ENCODE assay signal across 11 cellular contexts in the genomic region with DNA sequence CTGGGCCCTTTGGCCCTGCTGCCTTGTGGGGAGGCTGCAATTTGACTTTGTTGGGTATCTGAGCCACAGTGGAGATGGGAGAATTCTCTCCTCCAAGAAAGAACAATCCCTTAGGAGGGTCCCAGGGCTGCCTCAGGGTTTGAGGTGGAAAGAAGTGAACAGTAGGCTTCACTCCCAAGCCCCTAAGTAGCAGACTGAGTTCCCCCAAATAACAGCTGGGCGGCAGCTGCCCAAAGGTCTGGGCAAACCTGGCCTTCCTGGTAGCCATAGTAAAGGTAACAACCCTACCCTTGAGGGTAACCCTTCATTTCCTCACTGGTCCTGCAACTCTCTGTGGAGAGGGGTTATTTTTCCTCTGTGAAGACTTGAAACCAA. TPM values are rescaled to one million over a fixed set of nuclear protein-coding genes. Genes with fewer than 3 reads are reported as not detected.
DNase-seq lines count a peak whose midpoint lies in the region; TF ChIP-seq lines count a peak whose summit lies in the region.
"Had no signal": no experiment of that assay in that cellular context is flagged by ENCODE, and none has a peak within 500 bp of the region (broad histone marks: within the 10 kb centered on the region; RNA-seq: fewer than 3 reads in every experiment).

No MANE protein-coding gene starts in this region.

- H3K4me1 ChIP-seq in duodenal mucosa (ENCODE audit: control insufficient read depth in 1 of 2, insufficient read depth in 2 of 2, low read length in 2 of 2) (peaks cover 19 to 23% of the 10 kb centered on the region in 2 donors), mucosa of stomach (ENCODE audit: control insufficient read depth, insufficient read depth, low read length) (peaks cover 16% of the 10 kb centered on the region), transverse colon (peaks cover 0 to 24% (median 12%) of the 10 kb centered on the region in 4 donors), OCI-LY7 (ENCODE audit: insufficient read depth, low read length, poor library complexity, severe bottlenecking) (no peaks in the 10 kb centered on the region)

- H3K9ac ChIP-seq in duodenal mucosa (ENCODE audit: low read depth in 1 of 2, low read length in 2 of 2), result peak overlapping the region; percentile 58 to 76
- peak overlapping the region; percentile 79 for H3K9ac ChIP-seq in mucosa of stomach (ENCODE audit: low read length)

- H3K79me2 ChIP-seq in OCI-LY7 (ENCODE audit: insufficient read depth, low read depth, low read length), result no peaks in the 10 kb centered on the region

- no peaks in the 10 kb centered on the region for H3K4me1 Mint-ChIP-seq in activated T-cell treated with anti-CD3 and anti-CD28 coated beads, Interleukin-2, amount 50 U/mL, for 24 hours (ENCODE audit: low read depth)
- H3K4me1 Mint-ChIP-seq: activated B cell treated with CpG ODN at 0.5 μM for 24 hours had no signal

- H3K4me3 ChIP-seq in duodenal mucosa (ENCODE audit: low read depth in 1 of 2, low read length in 2 of 2) (peak overlapping the region; percentile 70 to 77), mucosa of stomach (ENCODE audit: low read length) (peak overlapping the region; percentile 27), transverse colon (peak overlapping the region in 3 of 4 donors; percentile 43 to 59 (median 54)), OCI-LY7 (ENCODE audit: low read depth, low read length, poor library complexity, severe bottlenecking) (no peak overlapping the region)
- H3K4me3 ChIP-seq: SJCRH30 had no signal

- no peak for TF ChIP-seq POLR2A in transverse colon (IDR thresholded peaks at IDR 0.05)
- no peak for TF ChIP-seq POLR2A in erythroblast (IDR thresholded peaks at IDR 0.05; ENCODE audit: low read length)

- H3K27me3 ChIP-seq in duodenal mucosa (ENCODE audit: control insufficient read depth in 1 of 2, insufficient read depth in 2 of 2, low read length in 2 of 2) (no peaks in the 10 kb centered on the region), mucosa of stomach (ENCODE audit: control insufficient read depth, insufficient read depth, low read length) (no peaks in the 10 kb centered on the region), transverse colon (no peaks in the 10 kb centered on the region)
- H3K27me3 ChIP-seq: SJCRH30 had no signal

- H3K27me3 Mint-ChIP-seq in activated T-cell treated with anti-CD3 and anti-CD28 coated beads, Interleukin-2, amount 50 U/mL, for 24 hours, result no peaks in the 10 kb centered on the region
- H3K27me3 Mint-ChIP-seq: activated B cell treated with CpG ODN at 0.5 μM for 24 hours had no signal

- peak overlapping the region; percentile 66 for H3K27ac ChIP-seq in duodenal mucosa (ENCODE audit: low read depth, low read length)
- H3K27ac ChIP-seq in transverse colon, result peak overlapping the region; percentile 68 to 80 (median 75)
- no peak overlapping the region for H3K27ac ChIP-seq in OCI-LY7 (ENCODE audit: low read depth, low read length, poor library complexity, severe bottlenecking)
- H3K27ac ChIP-seq: SJCRH30 had no signal

- no peak overlapping the region for H3K27ac Mint-ChIP-seq in activated T-cell treated with anti-CD3 and anti-CD28 coated beads, Interleukin-2, amount 50 U/mL, for 24 hours
- H3K27ac Mint-ChIP-seq: activated B cell treated with CpG ODN at 0.5 μM for 24 hours had no signal

- no peak for DNase-seq in activated T-cell treated with anti-CD3 and anti-CD28 coated beads, Interleukin-2, amount 50 U/mL, for 24 hours
- DNase-seq in activated T-cell treated with anti-CD3 and anti-CD28 coated beads for 4 hours (no peak), transverse colon (no peak), OCI-LY7 (ENCODE audit: low spot score) (no peak), erythroblast (lab: John Stamatoyannopoulos, UW) (no peak)
- no peak for DNase-seq in stimulated activated CD4-positive, alpha-beta T cell treated with anti-CD3 and anti-CD28 coated beads, Interleukin-4, amount 100 ng/mL, for 1 hour
- DNase-seq: activated B cell treated with CpG ODN at 0.5 μM for 24 hours; SJCRH30; stimulated activated CD4-positive, alpha-beta T cell treated with anti-CD3 and anti-CD28 coated beads, Interleukin-4, amount 100 ng/mL, for 24 hours had no signal

- POLR2A ChIA-PET in OCI-LY7 (lab: Charles Lee), result no interaction called here

- TF ChIP-seq CTCF in transverse colon (IDR thresholded peaks at IDR 0.05) (no peak), OCI-LY7 (conservative IDR thresholded peaks at IDR 0.05; ENCODE audit: low read length) (no peak)

- no peaks in the 10 kb centered on the region for H3K9me3 ChIP-seq in duodenal mucosa (ENCODE audit: control insufficient read depth in 1 of 2, low read length in 2 of 2)
- H3K9me3 ChIP-seq in mucosa of stomach (ENCODE audit: control insufficient read depth, low read length), result no peaks in the 10 kb centered on the region
- H3K9me3 ChIP-seq in transverse colon, result no peaks in the 10 kb centered on the region
- H3K9me3 ChIP-seq in OCI-LY7 (ENCODE audit: low read length), result peaks cover 10% of the 10 kb centered on the region; the same call in 1 of the 2 replicates

- no peaks in the 10 kb centered on the region for H3K9me2 ChIP-seq in OCI-LY7 (ENCODE audit: insufficient read depth, low read length)

- H2AFZ ChIP-seq in OCI-LY7 (ENCODE audit: low read length), result no peak overlapping the region

- WGBS in transverse colon (ENCODE audit: low coverage in 1 of 2), 2 donors, result 60% methylated on average over 1 of the region's 1 CpG; no CpG with 5 or more reads in 1 of the 2 donors

- H3K4me2 ChIP-seq in OCI-LY7 (ENCODE audit: low read length), result no peak overlapping the region

- TF ChIP-seq EP300 in transverse colon (IDR thresholded peaks at IDR 0.05; ENCODE audit: low read depth), result no peak

- intact Hi-C loops in transverse colon (cut with DNase I; ENCODE audit: low total_unique reads) (no loop called here), OCI-LY7 (cut with micrococcal nuclease; ENCODE audit: unreplicated experiment) (no loop called here)

- H3K9me3 Mint-ChIP-seq in activated T-cell treated with anti-CD3 and anti-CD28 coated beads, Interleukin-2, amount 50 U/mL, for 24 hours, result peaks cover 3% of the 10 kb centered on the region

- in situ Hi-C loops in transverse colon (cut with MboI; ENCODE audit: low pct_ligation_motif_present in 1 of 4, low pct_unique_long_range_greater_than_20kb in 1 of 4, low sequenced_read_pairs in 3 of 4), result no loop called here

- H3K36me3 Mint-ChIP-seq in activated T-cell treated with anti-CD3 and anti-CD28 coated beads, Interleukin-2, amount 50 U/mL, for 24 hours (ENCODE audit: low read depth), result no peaks in the 10 kb centered on the region

- CTCF ChIA-PET in OCI-LY7 (lab: Charles Lee; ENCODE audit: unreplicated experiment), result no interaction called here

- BruUV-seq in OCI-LY7 (replicated peaks; lab: Mats Ljungman, UMichigan), result no TSS peak

- no peaks in the 10 kb centered on the region for H3K36me3 ChIP-seq in duodenal mucosa (ENCODE audit: control insufficient read depth in 1 of 2, insufficient read depth in 2 of 2, low read length in 2 of 2)
- no peaks in the 10 kb centered on the region for H3K36me3 ChIP-seq in mucosa of stomach (ENCODE audit: control insufficient read depth, insufficient read depth, low read length)
- no peaks in the 10 kb centered on the region for H3K36me3 ChIP-seq in transverse colon
- H3K36me3 ChIP-seq in OCI-LY7 (ENCODE audit: insufficient read depth, low read length), result no peaks in the 10 kb centered on the region
- H3K36me3 ChIP-seq: SJCRH30 had no signal

- no peaks in the 10 kb centered on the region for H4K20me1 ChIP-seq in OCI-LY7 (ENCODE audit: insufficient read depth, low read length)

- H3K4me3 Mint-ChIP-seq in activated T-cell treated with anti-CD3 and anti-CD28 coated beads, Interleukin-2, amount 50 U/mL, for 24 hours, result peak overlapping the region; percentile 40
- H3K4me3 Mint-ChIP-seq: activated B cell treated with CpG ODN at 0.5 μM for 24 hours had no signal

RNA-seq across cellular contexts. Expression of a gene that starts 0.7 kb away (rescaled TPM):
- total RNA-seq in transverse colon (100 to 1,000 TPM in 1 of 4 donors, 10 to 100 TPM in 3; 62.7 to 150 (median 80.9) TPM), OCI-LY7 (2022) (22.5 and 32.9 TPM in 2 replicates)
- total RNA-seq in OCI-LY7 (2014; rRNA removed; shearing (Covaris generic)), result 11.7 and 22.8 TPM in 2 replicates

RNA-seq across cellular contexts. Expression of a gene that starts 53.7 kb away (rescaled TPM):
- total RNA-seq in transverse colon, result under 1 TPM in 1 of 4 donors, not detected in 3; 0.75 TPM
- 1.8 and 3.0 TPM in 2 replicates for total RNA-seq in OCI-LY7 (2014; rRNA removed; shearing (Covaris generic))
- total RNA-seq in OCI-LY7 (2022), result 1.8 and 2.9 TPM in 2 replicates

RNA-seq across cellular contexts. Expression of a gene that starts 53.8 kb away (rescaled TPM):
- total RNA-seq in transverse colon (10 to 100 TPM in 3 of 4 donors, 1 to 10 TPM in 1; 4.2 to 58.7 (median 24.4) TPM), OCI-LY7 (2022) (118 and 130 TPM in 2 replicates)
- total RNA-seq in OCI-LY7 (2014; rRNA removed; shearing (Covaris generic)), result 108 and 132 TPM in 2 replicates
